Comparison of ENCODE assay signal across 8 cellular contexts in the genomic region with DNA sequence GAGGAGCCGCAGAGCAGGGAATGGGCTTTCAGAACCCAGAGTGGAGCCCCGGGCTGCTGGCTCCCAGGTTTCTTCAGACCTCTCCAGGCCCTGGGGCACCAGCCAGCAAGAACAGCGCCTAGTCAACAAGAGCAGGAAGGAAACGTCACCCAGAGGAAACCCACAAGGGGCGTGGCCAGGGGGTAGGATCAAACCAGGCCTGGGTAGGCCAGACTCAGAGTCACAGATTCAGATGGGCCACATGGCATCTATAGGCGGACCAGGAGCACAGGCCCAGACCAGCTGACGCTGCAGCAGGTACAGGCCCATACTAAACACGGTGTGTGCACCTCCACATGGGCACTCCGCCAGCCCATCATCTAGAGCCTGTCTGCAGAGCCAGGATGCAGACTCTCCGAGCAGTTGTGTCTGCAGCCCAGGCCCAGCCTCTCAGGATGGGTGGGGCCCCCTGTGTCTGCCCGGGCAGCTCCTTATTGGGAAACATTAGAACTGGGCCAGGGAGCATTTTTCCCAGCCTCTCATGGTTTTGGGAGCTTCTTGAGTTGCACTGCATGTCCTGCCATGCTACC. TPM values are rescaled to one million over a fixed set of nuclear protein-coding genes. Genes with fewer than 3 reads are reported as not detected.
A peak's percentile ranks its signal among the peaks of the same experiment; 100 is the strongest.
DNase-seq lines count a peak whose midpoint lies in the region; ATAC-seq, FAIRE-seq and TF ChIP-seq lines count a peak whose summit lies in the region.

Gene NLRP1, minus strand, starts transcription at position 127 of the 569 bp plus-strand sequence. CDS start 552 bp downstream, outside the sequence.

- peak within 1 kb of the TSS in 1 of 2 experiments; percentile 55; a peak in 3 of 6 replicates for H3K27ac ChIP-seq in A549

- TF ChIP-seq POLR2A in A549 (IDR thresholded peaks at IDR 0.05; ENCODE audit: low read length) = no peak

- 0 out of 3 replicates have a peak within 1 kb of the TSS, but pooled peaks have one; percentile 25 for H3K4me2 ChIP-seq in A549

- POLR2A ChIA-PET in A549 (lab: Yijun Ruan, JAX) = no interaction called here

- no peaks in the 10 kb centered on the region for H3K27me3 Mint-ChIP-seq in activated T-cell treated with anti-CD3 and anti-CD28 coated beads, Interleukin-2, amount 50 U/mL, for 72 hours (ENCODE audit: low read depth)

- TF ChIP-seq RAD21 in A549 (conservative IDR thresholded peaks at IDR 0.05 in 1 of 2, IDR thresholded peaks at IDR 0.05 in 1 of 2) = no peak

- H3K4me1 ChIP-seq in A549 = peaks cover 15% of the 10 kb centered on the region; the same call in 2 of the 3 replicates

- TF ChIP-seq CTCF in A549 (IDR thresholded peaks at IDR 0.05) = no peak
- no peak for TF ChIP-seq CTCF in fibroblast of pulmonary artery (IDR thresholded peaks at IDR 0.05; ENCODE audit: low read length, missing control alignments)
- TF ChIP-seq CTCF in subcutaneous adipose tissue (IDR thresholded peaks at IDR 0.05; ENCODE audit: low read depth) = no peak

- peak within 1 kb of the TSS; percentile 97 for H3K27ac Mint-ChIP-seq in activated T-cell treated with anti-CD3 and anti-CD28 coated beads, Interleukin-2, amount 50 U/mL, for 72 hours

- peaks cover 3 to 12% of the 10 kb centered on the region in 2 donors for H3K36me3 Mint-ChIP-seq in activated T-cell treated with anti-CD3 and anti-CD28 coated beads, Interleukin-2, amount 50 U/mL, for 72 hours (ENCODE audit: insufficient read depth in 2 of 2)

- TF ChIP-seq EP300 in A549 (IDR thresholded peaks at IDR 0.05) = no peak

- peaks cover 79% of the 10 kb centered on the region for H3K4me1 Mint-ChIP-seq in activated T-cell treated with anti-CD3 and anti-CD28 coated beads, Interleukin-2, amount 50 U/mL, for 72 hours (ENCODE audit: low read depth)

- DNase-seq in A549 (ENCODE audit: low read depth in 1 of 2, low spot score in 1 of 2) (peak in 1 of 2 experiments; percentile 31), fibroblast of pulmonary artery (ENCODE audit: low read depth) (peak; percentile 97), non-pigmented ciliary epithelial cell (ENCODE audit: low read depth) (peak; percentile 75)
- peak; percentile 95 to 96 for DNase-seq in activated T-cell treated with anti-CD3 and anti-CD28 coated beads, Interleukin-2, amount 50 U/mL, for 72 hours

- H3K9me3 ChIP-seq in A549 = no peaks in the 10 kb centered on the region

- FAIRE-seq in A549 (lab: Jason Lieb, UNC) = no peak

- H3K4me3 ChIP-seq in A549 = no peak within 1 kb of the TSS
- H3K4me3 ChIP-seq in fibroblast of pulmonary artery (replicated peaks; ENCODE audit: low read depth, low read length) = peak within 1 kb of the TSS; percentile 79

- CTCF ChIA-PET in A549 (lab: Yijun Ruan, JAX) = interaction anchor here (0.6 to 2.9 kb wide), 10 partner anchors 10 to 842 kb away, joined by 3 to 15 read pairs (median 4); no protein-coding TSS in a partner anchor

- H3K9me3 Mint-ChIP-seq in activated T-cell treated with anti-CD3 and anti-CD28 coated beads, Interleukin-2, amount 50 U/mL, for 72 hours = no peaks in the 10 kb centered on the region

- peak within 1 kb of the TSS; percentile 96 to 97 for H3K4me3 Mint-ChIP-seq in activated T-cell treated with anti-CD3 and anti-CD28 coated beads, Interleukin-2, amount 50 U/mL, for 72 hours

- ATAC-seq in A549 (peak; percentile 21 to 49; a peak in 4 of 6 replicates), GM18861 (IDR thresholded peaks at IDR 0.05; ENCODE audit: unreplicated experiment) (peak; percentile 80), HG03095 (IDR thresholded peaks at IDR 0.05; ENCODE audit: unreplicated experiment) (peak; percentile 83)
- peak; percentile 94 to 97 for ATAC-seq in activated T-cell treated with anti-CD3 and anti-CD28 coated beads, Interleukin-2, amount 50 U/mL, for 72 hours (replicated peaks in 1 of 2)

- WGBS in A549 (ENCODE audit: missing lambda C conversion rate) = 57% methylated on average over 11 of the region's 11 CpGs

TF ChIP-seq in A549, 52 proteins besides CTCF, POLR2A, EP300 and RAD21 (continues in another document):
- TF ChIP-seq HOXB13 (CRISPR knock-in tag; IDR thresholded peaks at IDR 0.05; ENCODE audit: low read depth) (no peak), HEYL (CRISPR knock-in tag; IDR thresholded peaks at IDR 0.05) (no peak), TP53 (CRISPR knock-in tag; IDR thresholded peaks at IDR 0.05) (no peak), PHF8 (IDR thresholded peaks at IDR 0.05; ENCODE audit: borderline replicate concordance, low read depth) (no peak), NFE2L2 (conservative IDR thresholded peaks at IDR 0.05; ENCODE audit: low read length) (no peak), RFX5 (IDR thresholded peaks at IDR 0.05) (no peak), CBX8 (IDR thresholded peaks at IDR 0.05) (no peak), RCOR1 (IDR thresholded peaks at IDR 0.05; ENCODE audit: low read depth, low read length) (no peak), SMC3 (IDR thresholded peaks at IDR 0.05) (no peak), HOXA7 (CRISPR knock-in tag; IDR thresholded peaks at IDR 0.05) (no peak)
- TF ChIP-seq, protein P1, sequence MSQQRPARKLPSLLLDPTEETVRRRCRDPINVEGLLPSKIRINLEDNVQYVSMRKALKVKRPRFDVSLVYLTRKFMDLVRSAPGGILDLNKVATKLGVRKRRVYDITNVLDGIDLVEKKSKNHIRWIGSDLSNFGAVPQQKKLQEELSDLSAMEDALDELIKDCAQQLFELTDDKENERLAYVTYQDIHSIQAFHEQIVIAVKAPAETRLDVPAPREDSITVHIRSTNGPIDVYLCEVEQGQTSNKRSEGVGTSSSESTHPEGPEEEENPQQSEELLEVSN (IDR thresholded peaks at IDR 0.05; ENCODE audit: borderline replicate concordance, low read depth) = no peak
- TF ChIP-seq, protein P2, sequence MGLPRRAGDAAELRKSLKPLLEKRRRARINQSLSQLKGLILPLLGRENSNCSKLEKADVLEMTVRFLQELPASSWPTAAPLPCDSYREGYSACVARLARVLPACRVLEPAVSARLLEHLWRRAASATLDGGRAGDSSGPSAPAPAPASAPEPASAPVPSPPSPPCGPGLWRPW (IDR thresholded peaks at IDR 0.05) = no peak

TF ChIP-seq in PFSK-1, 5 proteins besides CTCF, POLR2A, EP300 and RAD21:
- TF ChIP-seq TAF1 (IDR thresholded peaks at IDR 0.05; ENCODE audit: borderline replicate concordance, insufficient read depth, low read length) = no peak
- TF ChIP-seq SIN3A (IDR thresholded peaks at IDR 0.05; ENCODE audit: borderline replicate concordance, insufficient read depth, low read length) = no peak
- TF ChIP-seq FOXP2 (optimal IDR thresholded peaks at IDR 0.05; ENCODE audit: borderline replicate concordance, extremely low read depth, extremely low read length, insufficient read depth) = peak; percentile 93
- no peak for TF ChIP-seq POLR2AphosphoS5 (IDR thresholded peaks at IDR 0.05; ENCODE audit: low read depth, low read length)
- TF ChIP-seq, protein P3, sequence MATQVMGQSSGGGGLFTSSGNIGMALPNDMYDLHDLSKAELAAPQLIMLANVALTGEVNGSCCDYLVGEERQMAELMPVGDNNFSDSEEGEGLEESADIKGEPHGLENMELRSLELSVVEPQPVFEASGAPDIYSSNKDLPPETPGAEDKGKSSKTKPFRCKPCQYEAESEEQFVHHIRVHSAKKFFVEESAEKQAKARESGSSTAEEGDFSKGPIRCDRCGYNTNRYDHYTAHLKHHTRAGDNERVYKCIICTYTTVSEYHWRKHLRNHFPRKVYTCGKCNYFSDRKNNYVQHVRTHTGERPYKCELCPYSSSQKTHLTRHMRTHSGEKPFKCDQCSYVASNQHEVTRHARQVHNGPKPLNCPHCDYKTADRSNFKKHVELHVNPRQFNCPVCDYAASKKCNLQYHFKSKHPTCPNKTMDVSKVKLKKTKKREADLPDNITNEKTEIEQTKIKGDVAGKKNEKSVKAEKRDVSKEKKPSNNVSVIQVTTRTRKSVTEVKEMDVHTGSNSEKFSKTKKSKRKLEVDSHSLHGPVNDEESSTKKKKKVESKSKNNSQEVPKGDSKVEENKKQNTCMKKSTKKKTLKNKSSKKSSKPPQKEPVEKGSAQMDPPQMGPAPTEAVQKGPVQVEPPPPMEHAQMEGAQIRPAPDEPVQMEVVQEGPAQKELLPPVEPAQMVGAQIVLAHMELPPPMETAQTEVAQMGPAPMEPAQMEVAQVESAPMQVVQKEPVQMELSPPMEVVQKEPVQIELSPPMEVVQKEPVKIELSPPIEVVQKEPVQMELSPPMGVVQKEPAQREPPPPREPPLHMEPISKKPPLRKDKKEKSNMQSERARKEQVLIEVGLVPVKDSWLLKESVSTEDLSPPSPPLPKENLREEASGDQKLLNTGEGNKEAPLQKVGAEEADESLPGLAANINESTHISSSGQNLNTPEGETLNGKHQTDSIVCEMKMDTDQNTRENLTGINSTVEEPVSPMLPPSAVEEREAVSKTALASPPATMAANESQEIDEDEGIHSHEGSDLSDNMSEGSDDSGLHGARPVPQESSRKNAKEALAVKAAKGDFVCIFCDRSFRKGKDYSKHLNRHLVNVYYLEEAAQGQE (IDR thresholded peaks at IDR 0.05; ENCODE audit: insufficient read depth in 1 of 2, low read depth in 2 of 2, low read length in 2 of 2) = no peak

RNA-seq across cellular contexts. Expression of gene NLRP1, which starts in this region (rescaled TPM):
- polyA plus RNA-seq in A549 (2011; rRNA removed) (1.1 and 1.2 TPM in 2 replicates), A549 (2017; fragmentation: RNase III; extraction: RNeasy Plus Mini Kit Qiagen cat#74134 plus additional on column Dnase treatment) (2.2 to 4.4 TPM (median 4.3 TPM) in 3 replicates)
- polyA plus RNA-seq in A549 (2012; cell fraction: cytosol; rRNA removed) = 1.8 and 2.7 TPM in 2 replicates
- polyA plus RNA-seq in A549 (2012; cell fraction: nucleus; rRNA removed) = 3.6 and 5.2 TPM in 2 replicates
- 0.29 and 1.1 TPM in 2 replicates for polyA minus RNA-seq in A549 (2011; rRNA and poly(A)+ RNA removed)
- polyA plus RNA-seq in PFSK-1 (2012; ENCODE audit: insufficient read length, low read depth) = 7.7 TPM
- total RNA-seq in activated T-cell treated with anti-CD3 and anti-CD28 coated beads, Interleukin-2, amount 50 U/mL, for 72 hours = 10 to 100 TPM; 79.0 to 83.9 TPM
- 10 to 100 TPM; 23.3 to 72.5 (median 39.5) TPM for total RNA-seq in subcutaneous adipose tissue

Comparison
In these comparisons a context has a peak if more than half of its experiments do, and no peak if none do; other contexts are left out.
1. ATAC-seq: peak in every context shown above with its lines; median percentile 96 in activated T-cell treated with anti-CD3 and anti-CD28 coated beads, Interleukin-2, amount 50 U/mL, for 72 hours; 83 in HG03095; 80 in GM18861; 35 in A549.